Comparison of ENCODE assay signal across 27 cellular contexts in genomic region chr21:42122398-42122797, GRCh38. TPM values are rescaled to one million over a fixed set of nuclear protein-coding genes. Genes with fewer than 3 reads are reported as not detected.
"Had no signal": no experiment of that assay in that cellular context is flagged by ENCODE, and none has a peak within 500 bp of the region (broad histone marks: within the 10 kb centered on the region; RNA-seq: fewer than 3 reads in every experiment).

No MANE protein-coding gene starts in this region.

- H3K27me3 ChIP-seq: ovary, vagina had no signal

- H3K9me3 ChIP-seq: ovary, prostate gland, thoracic aorta, vagina had no signal

- H3K36me3 ChIP-seq: ovary, prostate gland, thoracic aorta, vagina had no signal

- H3K4me3 ChIP-seq: ovary, prostate gland, skin epidermis, thoracic aorta, vagina had no signal

- ATAC-seq: effector memory CD8-positive, alpha-beta T cell; sciatic nerve; stimulated activated effector memory CD8-positive, alpha-beta T cell treated with anti-CD3 and anti-CD28 coated beads, Interleukin-12 subunit alpha, Interleukin-12 subunit beta, amount 100 ng/mL, for 72 hours had no signal

- H3K27ac ChIP-seq: ovary, prostate gland, skin epidermis, thoracic aorta, vagina had no signal

- DNase-seq: activated CD4-positive, alpha-beta T cell treated with anti-CD3 and anti-CD28 coated beads for 4 hours; activated CD4-positive, alpha-beta T cell treated with anti-CD3 and anti-CD28 coated beads, Interleukin-2, amount 50 U/mL, for 48 hours; activated CD8-positive, alpha-beta memory T cell treated with anti-CD3 and anti-CD28 coated beads for 24 hours; activated effector memory CD4-positive, alpha-beta T cell treated with Interleukin-2 at 50 U/mL for 16 hours; activated naive CD4-positive, alpha-beta T cell treated with Interleukin-2 at 50 U/mL for 16 hours; anterior cingulate cortex; cortex of kidney; effector memory CD8-positive, alpha-beta T cell; erythroblast; foreskin fibroblast; head of caudate nucleus; hippocampal formation; naive B cell; nephron progenitor cell; ovary; retina; stimulated activated CD4-positive, alpha-beta T cell treated with anti-CD3 and anti-CD28 coated beads, Interleukin-12 subunit alpha, Interleukin-12 subunit beta, amount 100 ng/mL, for 4 hours; stimulated activated CD4-positive, alpha-beta T cell treated with anti-CD3 and anti-CD28 coated beads, Interleukin-4, amount 100 ng/mL, for 24 hours had no signal

RNA-seq across cellular contexts. Expression of gene UMODL1, which starts 51.3 kb away (rescaled TPM):
- total RNA-seq: mesothelial cell of epicardium, sciatic nerve, vagina had no signal
- polyA plus RNA-seq: adipose tissue, mammary epithelial cell had no signal
